In genomic region chr14:103908580-103908979, GRCh38 we compare ENCODE assay signal across 24 cellular contexts. TPM values are rescaled to one million over a fixed set of nuclear protein-coding genes. Genes with fewer than 3 reads are reported as not detected.
DNase-seq lines count a peak whose midpoint lies in the region; ATAC-seq and TF ChIP-seq lines count a peak whose summit lies in the region.
"Had no signal": no experiment of that assay in that cellular context is flagged by ENCODE, and none has a peak within 500 bp of the region (broad histone marks: within the 10 kb centered on the region; RNA-seq: fewer than 3 reads in every experiment).

No MANE protein-coding gene starts in this region.

- H3K27me3 ChIP-seq in hepatocyte (no peaks in the 10 kb centered on the region), sigmoid colon (no peaks in the 10 kb centered on the region)
- H3K27me3 ChIP-seq: adrenal gland; BLaER1 treated with 17β-estradiol and CSF1 and Interleukin-3, amounts not matched to agents 10 nM and 100 nM; uterus had no signal

- peak; percentile 38 for DNase-seq in activated CD4-positive, alpha-beta T cell treated with anti-CD3 and anti-CD28 coated beads for 48 hours
- no peak for DNase-seq in activated CD4-positive, alpha-beta T cell treated with anti-CD3 and anti-CD28 coated beads, Interleukin-2, amount 50 U/mL, for 48 hours
- DNase-seq in HK-2 (ENCODE audit: unreplicated experiment): peak; percentile 41
- DNase-seq in naive thymus-derived CD8-positive, alpha-beta T cell: peak in 8 of 10 donors; percentile 12 to 76 (median 38)
- no peak for DNase-seq in hepatocyte (ENCODE audit: low spot score)
- no peak for DNase-seq in NCI-H526 treated with DMSO at 0.1 percent for 48 hours (lab: John Stamatoyannopoulos, UW)
- no peak for DNase-seq in sigmoid colon
- DNase-seq: adrenal gland; dermis blood vessel endothelial cell; NCI-H1048; NCI-H2029 treated with DMSO at 0.1 percent for 48 hours; NK-92 treated with Interleukin-12 subunit alpha and Interleukin-12 subunit beta, amount 100 ng/mL, for 24 hours; retina; uterus had no signal

- no peak overlapping the region for H3K27ac ChIP-seq in hepatocyte
- H3K27ac ChIP-seq in sigmoid colon: no peak overlapping the region
- H3K27ac ChIP-seq: adrenal gland; BLaER1 treated with 17β-estradiol and CSF1 and Interleukin-3, amounts not matched to agents 10 nM and 100 nM; uterus had no signal

- H3K27ac Mint-ChIP-seq in activated naive CD4-positive, alpha-beta T cell treated with anti-CD3 and anti-CD28 coated beads, Interleukin-2, amount 50 U/mL, for 24 hours: peak overlapping the region; percentile 90
- H3K27ac Mint-ChIP-seq in naive thymus-derived CD8-positive, alpha-beta T cell: peak overlapping the region; percentile 28 to 94 (median 84)

- no peak for TF ChIP-seq POLR2A in sigmoid colon (IDR thresholded peaks at IDR 0.05)

- H3K36me3 ChIP-seq in hepatocyte (replicated peaks; ENCODE audit: insufficient read depth, low read depth): no peaks in the 10 kb centered on the region
- peaks cover 7 to 27% (median 20%) of the 10 kb centered on the region in 4 donors for H3K36me3 ChIP-seq in sigmoid colon
- H3K36me3 ChIP-seq: uterus had no signal

- H3K36me3 Mint-ChIP-seq in activated naive CD4-positive, alpha-beta T cell treated with anti-CD3 and anti-CD28 coated beads, Interleukin-2, amount 50 U/mL, for 24 hours: peaks cover 4% of the 10 kb centered on the region
- peaks cover 0 to 20% (median under 1%) of the 10 kb centered on the region in 3 donors for H3K36me3 Mint-ChIP-seq in naive thymus-derived CD8-positive, alpha-beta T cell

- TF ChIP-seq CTCF in hepatocyte (IDR thresholded peaks at IDR 0.05; ENCODE audit: poor library complexity) (no peak), sigmoid colon (IDR thresholded peaks at IDR 0.05) (no peak)

- no peaks in the 10 kb centered on the region for H3K9me3 Mint-ChIP-seq in activated naive CD4-positive, alpha-beta T cell treated with anti-CD3 and anti-CD28 coated beads, Interleukin-2, amount 50 U/mL, for 24 hours
- H3K9me3 Mint-ChIP-seq in naive thymus-derived CD8-positive, alpha-beta T cell: no peaks in the 10 kb centered on the region

- peaks cover 3% of the 10 kb centered on the region for H3K4me1 ChIP-seq in hepatocyte (ENCODE audit: insufficient read depth)
- H3K4me1 ChIP-seq in sigmoid colon: peaks cover 0 to 16% (median 8%) of the 10 kb centered on the region in 4 donors
- H3K4me1 ChIP-seq: uterus had no signal

- H3K9me2 ChIP-seq in hepatocyte (replicated peaks; ENCODE audit: insufficient read depth): no peaks in the 10 kb centered on the region

- no peaks in the 10 kb centered on the region for H3K79me2 ChIP-seq in hepatocyte

- peak; percentile 82 to 88 for ATAC-seq in naive thymus-derived CD8-positive, alpha-beta T cell
- ATAC-seq: mucosa of descending colon had no signal

- POLR2A ChIA-PET in naive thymus-derived CD8-positive, alpha-beta T cell (lab: Charles Lee): interaction anchor here (0.7 to 1.3 kb wide), 4 partner anchors 12 to 99 kb away, joined by 3 to 4 read pairs (median 3); a partner anchor contains a TSS

- no peaks in the 10 kb centered on the region for H3K27me3 Mint-ChIP-seq in activated naive CD4-positive, alpha-beta T cell treated with anti-CD3 and anti-CD28 coated beads, Interleukin-2, amount 50 U/mL, for 24 hours
- peaks cover 0 to 3% (median 1%) of the 10 kb centered on the region in 5 donors for H3K27me3 Mint-ChIP-seq in naive thymus-derived CD8-positive, alpha-beta T cell

- peak overlapping the region; percentile 15 for H3K4me3 Mint-ChIP-seq in activated naive CD4-positive, alpha-beta T cell treated with anti-CD3 and anti-CD28 coated beads, Interleukin-2, amount 50 U/mL, for 24 hours
- H3K4me3 Mint-ChIP-seq in naive thymus-derived CD8-positive, alpha-beta T cell: peak overlapping the region in 6 of 10 donors; percentile 2 to 77 (median 27)

- peaks cover 31% of the 10 kb centered on the region for H3K4me1 Mint-ChIP-seq in activated naive CD4-positive, alpha-beta T cell treated with anti-CD3 and anti-CD28 coated beads, Interleukin-2, amount 50 U/mL, for 24 hours
- H3K4me1 Mint-ChIP-seq in naive thymus-derived CD8-positive, alpha-beta T cell: peaks cover 6 to 31% (median 29%) of the 10 kb centered on the region in 4 donors

- no peaks in the 10 kb centered on the region for H4K20me1 ChIP-seq in hepatocyte (ENCODE audit: insufficient read depth, poor library complexity, severe bottlenecking)

- intact Hi-C loops in sigmoid colon (cut with DNase I): no loop called here

- WGBS in hepatocyte (ENCODE audit: low lambda C conversion rate, missing lambda C conversion rate): 96% methylated on average over 4 of the region's 4 CpGs
- 84 to 91% methylated on average over 4 of the region's 4 CpGs for WGBS in sigmoid colon, 2 donors

- H3K4me2 ChIP-seq in hepatocyte: no peak overlapping the region

- H3K4me3 ChIP-seq in hepatocyte (no peak overlapping the region), sigmoid colon (no peak overlapping the region)
- H3K4me3 ChIP-seq: adrenal gland; BLaER1 treated with 17β-estradiol and CSF1 and Interleukin-3, amounts not matched to agents 10 nM and 100 nM; mucosa of descending colon; uterus had no signal

- TF ChIP-seq EP300 in sigmoid colon (IDR thresholded peaks at IDR 0.05): no peak

- no peaks in the 10 kb centered on the region for H3K9me3 ChIP-seq in hepatocyte (ENCODE audit: low read depth)
- H3K9me3 ChIP-seq in sigmoid colon: no peaks in the 10 kb centered on the region
- H3K9me3 ChIP-seq: adrenal gland; BLaER1 treated with 17β-estradiol and CSF1 and Interleukin-3, amounts not matched to agents 10 nM and 100 nM; mucosa of descending colon; uterus had no signal

- no peak overlapping the region for H2AFZ ChIP-seq in hepatocyte

RNA-seq across cellular contexts. Expression of gene TDRD9, which starts 19.7 kb away (rescaled TPM):
- 1 to 10 TPM in 1 of 2 experiments, under 1 TPM in 1; 0.22 to 1.1 TPM for total RNA-seq in naive thymus-derived CD8-positive, alpha-beta T cell
- under 1 TPM; 0.57 to 0.77 (median 0.74) TPM for polyA plus RNA-seq in naive thymus-derived CD8-positive, alpha-beta T cell
- total RNA-seq in hepatocyte: 0.73 and 2.2 TPM in 2 replicates
- polyA plus RNA-seq in hepatocyte: 1.3 and 2.3 TPM in 2 replicates
- total RNA-seq in sigmoid colon: 1 to 10 TPM in 2 of 4 donors, under 1 TPM in 2; 0.68 to 4.6 (median 2.0) TPM
- 1 to 10 TPM in 2 of 3 donors, under 1 TPM in 1; 0.58 to 1.2 (median 1.2) TPM for polyA plus RNA-seq in sigmoid colon
- total RNA-seq: G401; HT1080; NCI-H460; SK-MEL-5; T-helper 2 cell treated with Interferon-gamma antibody and Interleukin-4, amounts not matched to agents 100 ng/mL and 5 ng/mL, for 36 hours had no signal

RNA-seq across cellular contexts. Expression of gene RD3L, which starts 33.7 kb away (rescaled TPM):
- not detected for total RNA-seq in naive thymus-derived CD8-positive, alpha-beta T cell
- not detected for polyA plus RNA-seq in naive thymus-derived CD8-positive, alpha-beta T cell
- not detected in 2 replicates for total RNA-seq in hepatocyte
- not detected in 2 replicates for polyA plus RNA-seq in hepatocyte
- total RNA-seq in sigmoid colon: not detected
- polyA plus RNA-seq in sigmoid colon: not detected
- total RNA-seq: adrenal gland; dermis blood vessel endothelial cell; G401; HT1080; lower leg skin; mucosa of descending colon; NCI-H460; SK-MEL-5; T-helper 2 cell treated with Interferon-gamma antibody and Interleukin-4, amounts not matched to agents 100 ng/mL and 5 ng/mL, for 36 hours; temporal lobe; uterus had no signal
- polyA plus RNA-seq: adrenal gland had no signal

Comparison
In these comparisons a context has a peak if more than half of its experiments do, and no peak if none do; other contexts are left out.
1. DNase-seq: peak in activated CD4-positive, alpha-beta T cell treated with anti-CD3 and anti-CD28 coated beads for 48 hours (single experiment), HK-2 (single experiment) and naive thymus-derived CD8-positive, alpha-beta T cell (8 of 10); none in activated CD4-positive, alpha-beta T cell treated with anti-CD3 and anti-CD28 coated beads, Interleukin-2, amount 50 U/mL, for 48 hours (0 of 2), hepatocyte (single experiment), NCI-H526 treated with DMSO at 0.1 percent for 48 hours (single experiment) and sigmoid colon (single experiment).